Comparison of ENCODE assay signal across 18 cellular contexts in the genomic region with DNA sequence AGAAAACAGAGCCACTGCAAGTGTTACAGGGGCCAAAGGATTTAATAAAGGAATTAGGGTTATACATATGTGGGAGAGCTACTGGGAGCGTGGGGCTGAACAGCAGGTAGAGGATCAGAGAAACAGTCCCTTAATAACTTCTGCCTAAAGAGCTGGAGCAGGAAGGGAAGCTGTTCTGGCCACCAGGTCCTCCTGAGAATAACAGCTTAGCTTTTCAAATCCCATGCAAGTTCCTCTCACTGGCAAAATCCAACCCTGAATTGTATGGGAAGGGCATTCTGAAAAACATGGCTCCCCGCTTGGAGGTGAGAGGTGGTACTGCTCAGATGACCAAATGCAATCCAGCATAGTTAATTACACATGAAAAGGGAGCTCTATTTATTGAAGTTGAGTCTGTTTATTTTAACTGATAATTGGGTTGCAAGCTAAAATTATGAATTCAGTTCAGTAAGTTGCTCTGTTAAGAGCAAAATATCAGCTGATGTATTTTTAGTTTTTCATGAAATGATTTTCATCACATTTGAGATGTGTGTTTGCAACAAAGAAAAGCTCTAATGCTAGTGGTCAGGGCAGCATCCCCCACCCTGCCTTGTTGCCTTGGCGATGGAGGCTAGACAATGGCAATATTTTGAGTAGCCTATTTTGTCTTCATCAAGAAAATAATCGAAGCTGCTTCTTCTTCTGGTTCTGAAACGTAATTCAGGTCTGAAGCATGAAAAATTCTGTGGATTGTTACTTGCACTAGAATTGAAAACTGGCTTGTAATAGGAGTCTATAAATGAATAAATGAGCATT. TPM values are rescaled to one million over a fixed set of nuclear protein-coding genes. Genes with fewer than 3 reads are reported as not detected.
DNase-seq lines count a peak whose midpoint lies in the region; ATAC-seq, FAIRE-seq and TF ChIP-seq lines count a peak whose summit lies in the region.
"Had no signal": no experiment of that assay in that cellular context is flagged by ENCODE, and none has a peak within 500 bp of the region (broad histone marks: within the 10 kb centered on the region; RNA-seq: fewer than 3 reads in every experiment).

No MANE protein-coding gene starts in this region.

- ATAC-seq in WTC11 (peak; percentile 90), HepG2 (peak; percentile 86), GM21381 (IDR thresholded peaks at IDR 0.05; ENCODE audit: unreplicated experiment) (no peak), GM21576 (IDR thresholded peaks at IDR 0.05; ENCODE audit: unreplicated experiment) (no peak), HG03095 (IDR thresholded peaks at IDR 0.05; ENCODE audit: unreplicated experiment) (no peak), HG03139 (IDR thresholded peaks at IDR 0.05; ENCODE audit: unreplicated experiment) (no peak)
- ATAC-seq: gastrocnemius medialis had no signal

- WGBS in HepG2 (ENCODE audit: low lambda C conversion rate), result 17% methylated on average over 5 of the region's 5 CpGs

- H3K4me3 Mint-ChIP-seq in WTC11, result no peak overlapping the region
- H3K4me3 Mint-ChIP-seq: activated naive CD8-positive, alpha-beta T cell; activated T-cell treated with anti-CD3 and anti-CD28 coated beads, Interleukin-2, amount 50 U/mL, for 24 hours had no signal

- no peak for TF ChIP-seq EP300 in HepG2 (IDR thresholded peaks at IDR 0.05; ENCODE audit: low read depth in 2 of 2, low read length in 2 of 2)
- TF ChIP-seq EP300 in HepG2 (CRISPR knock-in tag; IDR thresholded peaks at IDR 0.05; ENCODE audit: borderline replicate concordance), result no peak

- in situ Hi-C loops in HepG2 (cut with HindIII; ENCODE audit: extremely low pct_ligation_motif_present, low pct_unique_long_range_greater_than_20kb), result loop anchor here (10.0 kb wide), 1 partner anchor 694 kb away; no protein-coding TSS in a partner anchor

- H4K20me1 ChIP-seq in HepG2 (ENCODE audit: insufficient read depth, low read length), result no peaks in the 10 kb centered on the region

- H3K4me3 ChIP-seq in HepG2 (replicated peaks in 1 of 3; ENCODE audit: insufficient read depth in 1 of 3, low read depth in 2 of 3, low read length in 3 of 3), result no peak overlapping the region; a peak in 1 of 6 replicates
- H3K4me3 ChIP-seq: gastrocnemius medialis, MG63 had no signal

- no peak overlapping the region for H3K27ac Mint-ChIP-seq in WTC11
- H3K27ac Mint-ChIP-seq: activated naive CD8-positive, alpha-beta T cell; activated T-cell treated with anti-CD3 and anti-CD28 coated beads, Interleukin-2, amount 50 U/mL, for 24 hours had no signal

- no peaks in the 10 kb centered on the region for H3K36me3 ChIP-seq in HepG2 (replicated peaks in 1 of 2; ENCODE audit: control insufficient read depth in 1 of 2, insufficient read depth in 2 of 2, low read length in 2 of 2)
- H3K36me3 ChIP-seq: gastrocnemius medialis, MG63 had no signal

- no TSS peak for BruUV-seq in HepG2 (replicated peaks; lab: Mats Ljungman, UMichigan)

- H3K27me3 ChIP-seq in HepG2 (ENCODE audit: control insufficient read depth in 1 of 2, insufficient read depth in 2 of 2, low read length in 2 of 2), result no peaks in the 10 kb centered on the region
- H3K27me3 ChIP-seq: gastrocnemius medialis, MG63 had no signal

- CTCF ChIA-PET in WTC11 (lab: Charles Lee) (interaction anchor here (0.6 to 2.5 kb wide), 17 partner anchors 12 to 693 kb away, joined by 3 to 15 read pairs (median 4); no protein-coding TSS in a partner anchor), HepG2 (lab: Yijun Ruan, JAX; ENCODE audit: low intra/inter-chr PET ratio, low total read pairs) (no interaction called here)

- TF ChIP-seq CTCF in WTC11 (IDR thresholded peaks at IDR 0.05) (no peak), HepG2 (CRISPR knock-in tag; IDR thresholded peaks at IDR 0.05) (no peak)

- H3K4me1 ChIP-seq in HepG2 (ENCODE audit: insufficient read depth, low read length), result peaks cover 8% of the 10 kb centered on the region
- H3K4me1 ChIP-seq: gastrocnemius medialis had no signal

- intact Hi-C loops in HepG2 (cut with micrococcal nuclease; ENCODE audit: unreplicated experiment), result no loop called here

- POLR2A ChIA-PET in WTC11 (lab: Charles Lee), result no interaction called here
- POLR2A ChIA-PET in HepG2 (lab: Yijun Ruan, JAX), result no interaction called here

- peak overlapping the region; percentile 60 for H3K4me2 ChIP-seq in HepG2 (ENCODE audit: low read depth, low read length)

- peak; percentile 20 for DNase-seq in ELR (ENCODE audit: low read depth)
- peak; percentile 96 for DNase-seq in NCI-H146 (lab: John Stamatoyannopoulos, UW)
- DNase-seq in WTC11 (ENCODE audit: low spot score), result no peak
- no peak for DNase-seq in HepG2 (ENCODE audit: low spot score)
- DNase-seq: activated CD4-positive, alpha-beta T cell treated with anti-CD3 and anti-CD28 coated beads for 4 hours; activated T-cell treated with anti-CD3 and anti-CD28 coated beads, Interleukin-2, amount 50 U/mL, for 24 hours; AML-193; DMS79 treated with DMSO at 0.1 percent for 48 hours; gastrocnemius medialis; MG63; RPMI8226; T-helper 2 cell had no signal

- H3K9me3 ChIP-seq in HepG2 (ENCODE audit: low read length), result no peaks in the 10 kb centered on the region
- H3K9me3 ChIP-seq: gastrocnemius medialis, MG63 had no signal

- H3K36me3 Mint-ChIP-seq in WTC11, result no peaks in the 10 kb centered on the region
- H3K36me3 Mint-ChIP-seq: activated naive CD8-positive, alpha-beta T cell had no signal

- no peaks in the 10 kb centered on the region for H3K79me2 ChIP-seq in HepG2 (ENCODE audit: insufficient read depth, low read length)

- TF ChIP-seq RAD21 in HepG2 (CRISPR knock-in tag; IDR thresholded peaks at IDR 0.05), result no peak

- H3K9me3 Mint-ChIP-seq in WTC11, result no peaks in the 10 kb centered on the region
- H3K9me3 Mint-ChIP-seq: activated T-cell treated with anti-CD3 and anti-CD28 coated beads, Interleukin-2, amount 50 U/mL, for 24 hours had no signal

- no peak overlapping the region for H2AFZ ChIP-seq in HepG2 (ENCODE audit: low read length)

- no peak overlapping the region for H3K9ac ChIP-seq in HepG2 (ENCODE audit: insufficient read depth, low read depth, low read length)

- no peak overlapping the region for H3K27ac ChIP-seq in HepG2 (ENCODE audit: extremely low read length, insufficient read depth, low read length)
- H3K27ac ChIP-seq: gastrocnemius medialis had no signal

- TF ChIP-seq POLR2A in HepG2 (IDR thresholded peaks at IDR 0.05; ENCODE audit: insufficient read depth in 1 of 2, low read depth in 2 of 2, low read length in 2 of 2), result no peak

- H3K27me3 Mint-ChIP-seq in WTC11 (ENCODE audit: low read depth), result no peaks in the 10 kb centered on the region
- H3K27me3 Mint-ChIP-seq: activated T-cell treated with anti-CD3 and anti-CD28 coated beads, Interleukin-2, amount 50 U/mL, for 24 hours had no signal

- no peak for FAIRE-seq in HepG2 (lab: Jason Lieb, UNC)

- peaks cover 21% of the 10 kb centered on the region for H3K4me1 Mint-ChIP-seq in WTC11

TF ChIP-seq in WTC11, 78 proteins besides CTCF, POLR2A, EP300 and RAD21:
- TF ChIP-seq NFATC4 (CRISPR knock-in tag; IDR thresholded peaks at IDR 0.05), result no peak
- TF ChIP-seq JAZF1 (CRISPR knock-in tag; IDR thresholded peaks at IDR 0.05), result no peak

TF ChIP-seq in HepG2, 621 proteins besides CTCF, POLR2A, EP300 and RAD21:
- TF ChIP-seq FOXK1 (CRISPR knock-in tag; IDR thresholded peaks at IDR 0.05; ENCODE audit: borderline replicate concordance, low read depth), result no peak
- TF ChIP-seq PTBP1 (IDR thresholded peaks at IDR 0.05; ENCODE audit: low read depth, low read length, poor library complexity, severe bottlenecking), result no peak
- TF ChIP-seq ZFYVE20 (CRISPR knock-in tag; IDR thresholded peaks at IDR 0.05; ENCODE audit: borderline replicate concordance, low read depth), result no peak
- TF ChIP-seq NR2C2 (CRISPR knock-in tag; IDR thresholded peaks at IDR 0.05; ENCODE audit: borderline replicate concordance), result no peak
- no peak for TF ChIP-seq AGO2 (optimal IDR thresholded peaks at IDR 0.05; ENCODE audit: low read depth, low read length)
- no peak for TF ChIP-seq ZNF615 (CRISPR knock-in tag; IDR thresholded peaks at IDR 0.05; ENCODE audit: borderline replicate concordance)
- no peak for TF ChIP-seq ZFP90 (CRISPR knock-in tag; IDR thresholded peaks at IDR 0.05; ENCODE audit: borderline replicate concordance)
- TF ChIP-seq MATR3 (CRISPR knock-in tag; IDR thresholded peaks at IDR 0.05), result no peak

RNA-seq across cellular contexts. Expression of gene SH3GL2, which starts 58.4 kb away (rescaled TPM):
- total RNA-seq in WTC11 (2021), result 4.2 to 6.5 TPM (median 5.8 TPM) in 3 replicates
- 0.04 TPM in 1 of 2 replicates, not detected in the other for total RNA-seq in HepG2 (2016; rRNA removed; fragmentation: Illumina TruSeq; extraction: Trizol)
- total RNA-seq in HepG2 (2016; cell fraction: cytosol; rRNA removed; fragmentation: Illumina TruSeq; extraction: Trizol; ENCODE audit: low read depth), result not detected in 2 replicates
- 0.04 TPM in 1 of 2 replicates, not detected in the other for total RNA-seq in HepG2 (2016; cell fraction: insoluble cytoplasmic fraction; rRNA removed; fragmentation: Illumina TruSeq; extraction: Trizol)
- 0.06 TPM in 1 of 2 replicates, not detected in the other for total RNA-seq in HepG2 (2016; cell fraction: membrane; rRNA removed; fragmentation: Illumina TruSeq; extraction: Trizol)
- total RNA-seq in HepG2 (2016; cell fraction: nucleus; rRNA removed; fragmentation: Illumina TruSeq; extraction: Trizol), result not detected in 2 replicates
- 0.03 TPM in 1 of 2 replicates, not detected in the other for polyA plus RNA-seq in HepG2 (2011; rRNA removed)
- polyA plus RNA-seq in HepG2 (2011; cell fraction: cytosol; rRNA removed), result not detected in 2 replicates
- polyA plus RNA-seq in HepG2 (2011; cell fraction: nucleus; rRNA removed), result 0.08 TPM in 1 of 2 replicates, not detected in the other
- not detected in 2 replicates for polyA plus RNA-seq in HepG2 (2012)
- not detected in 2 replicates for polyA plus RNA-seq in HepG2 (2016; cell fraction: cytosol; fragmentation: Illumina TruSeq; extraction: Trizol; ENCODE audit: low read depth)
- polyA plus RNA-seq in HepG2 (2016; cell fraction: insoluble cytoplasmic fraction; fragmentation: Illumina TruSeq; extraction: Trizol; ENCODE audit: low read depth), result not detected in 2 replicates
- not detected in 2 replicates for polyA plus RNA-seq in HepG2 (2016; cell fraction: membrane; fragmentation: Illumina TruSeq; extraction: Trizol; ENCODE audit: low read depth)
- 0.18 and 0.29 TPM in 2 replicates for polyA plus RNA-seq in HepG2 (2016; cell fraction: nucleus; fragmentation: Illumina TruSeq; extraction: Trizol; ENCODE audit: insufficient read depth, low read depth)
- polyA minus RNA-seq in HepG2 (2011; rRNA and poly(A)+ RNA removed; ENCODE audit: low replicate concordance), result 14.5 TPM in 1 of 2 replicates, not detected in the other
- polyA minus RNA-seq in HepG2 (2011; cell fraction: cytosol; rRNA and poly(A)+ RNA removed), result 1.3 TPM in 1 of 2 replicates, not detected in the other
- polyA minus RNA-seq in HepG2 (2011; cell fraction: nucleus; rRNA and poly(A)+ RNA removed), result not detected in 2 replicates
- total RNA-seq: gastrocnemius medialis, posterior vena cava had no signal

Comparison
In these comparisons a context has a peak if more than half of its experiments do, and no peak if none do; other contexts are left out.
1. DNase-seq: peak in ELR (single experiment) and NCI-H146 (single experiment); none in WTC11 (single experiment) and HepG2 (single experiment).
2. ATAC-seq: peak in WTC11 (single experiment) and HepG2 (single experiment); none in GM21381 (single experiment), GM21576 (single experiment), HG03095 (single experiment) and HG03139 (single experiment).